In genomic region chr11:33774356-33775063, GRCh38 we compare ENCODE assay signal across 8 cellular contexts.
DNase-seq lines count a peak whose midpoint lies in the region; ATAC-seq lines count a peak whose summit lies in the region.

FBXO3 (minus strand) TSS chr11:33774520; CDS start chr11:33774497, 23 bp downstream.

- in situ Hi-C loops in ACHN (cut with HindIII; ENCODE audit: low pct_ligation_motif_present, low pct_unique_long_range_greater_than_20kb, low sequenced_read_pairs) = no loop called here

- DNase-seq in ACHN (peak; percentile 82), NCI-H345 (lab: John Stamatoyannopoulos, UW) (peak; percentile 92), inferior parietal cortex (ENCODE audit: extremely low spot score) (peak; percentile 80)
- peak; percentile 71 for DNase-seq in activated CD4-positive, CD25-positive, alpha-beta regulatory T cell treated with anti-CD3 and anti-CD28 coated beads, Interleukin-2, amount 50 U/mL, for 16 hours (ENCODE audit: low read depth, low spot score)
- DNase-seq in central memory CD4-positive, alpha-beta T cell = peak; percentile 88
- DNase-seq in stimulated activated CD4-positive, alpha-beta T cell treated with anti-CD3 and anti-CD28 coated beads, Interleukin-12 subunit alpha, Interleukin-12 subunit beta, amount 100 ng/mL, for 24 hours (ENCODE audit: low read depth in 2 of 2) = peak; percentile 64 to 67

- peak; percentile 71 for ATAC-seq in GM19023 (IDR thresholded peaks at IDR 0.05; ENCODE audit: unreplicated experiment)
- peak; percentile 65 for ATAC-seq in HG03196 (IDR thresholded peaks at IDR 0.05; ENCODE audit: unreplicated experiment)

Comparison
In these comparisons a context has a peak if more than half of its experiments do, and no peak if none do; other contexts are left out.
1. Peak in every context shown above with its lines: DNase-seq and ATAC-seq.